In the genomic region with DNA sequence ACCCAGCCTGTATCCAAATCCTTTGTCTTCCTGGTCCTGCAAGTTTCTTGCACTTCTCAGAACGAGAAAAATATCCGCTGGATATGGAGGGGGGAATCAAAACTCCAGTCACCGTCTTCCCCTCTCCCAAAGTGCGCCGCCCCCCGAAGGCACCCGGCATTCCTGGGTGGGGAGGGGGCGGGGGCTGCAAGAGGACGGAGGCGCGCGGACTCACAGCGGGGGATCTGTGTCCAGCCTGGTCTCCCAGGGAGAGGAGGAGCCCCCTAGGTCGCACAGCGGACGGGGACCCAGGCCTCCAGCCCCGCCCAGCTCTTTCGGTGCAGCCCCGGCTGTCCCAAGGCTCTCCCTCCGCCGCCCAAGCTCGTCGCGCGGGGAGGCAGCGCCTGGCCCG, we compare ENCODE assay signal across 8 cellular contexts. TPM values are rescaled to one million over a fixed set of nuclear protein-coding genes. Genes with fewer than 3 reads are reported as not detected.
A peak's percentile ranks its signal among the peaks of the same experiment; 100 is the strongest.
DNase-seq lines count a peak whose midpoint lies in the region; ATAC-seq and TF ChIP-seq lines count a peak whose summit lies in the region.

No MANE protein-coding gene starts in this region.

- intact Hi-C loops in CD4-positive, alpha-beta T cell (cut with DNase I, micrococcal nuclease): loop anchor here (1.0 to 10.0 kb wide), 7 partner anchors 27 to 474 kb away; partner anchors contain the start of genes EMSY (in 1 of the 2), GVQW3 (in 1 of the 2) and THAP12 (in 1 of the 2)

- peak overlapping the region; percentile 44 for H3K9ac ChIP-seq in Loucy (ENCODE audit: low read depth, low read length, poor library complexity, severe bottlenecking)

- CTCF ChIA-PET in CD4-positive, alpha-beta T cell (lab: Charles Lee): interaction anchor here (0.6 to 5.1 kb wide), 21 partner anchors 10 to 396 kb away, joined by 3 to 86 read pairs (median 3); no protein-coding TSS in a partner anchor
- CTCF ChIA-PET in RWPE1 (lab: Yijun Ruan, JAX): interaction anchor here (0.6 to 5.3 kb wide), 20 partner anchors 10 to 821 kb away, joined by 3 to 87 read pairs (median 6); no protein-coding TSS in a partner anchor

- no peaks in the 10 kb centered on the region for H3K9me2 ChIP-seq in Loucy (replicated peaks; ENCODE audit: low read depth, low read length)

- H3K27ac ChIP-seq in CD4-positive, alpha-beta T cell (ENCODE audit: low read depth, low read length): no peak overlapping the region
- H3K27ac ChIP-seq in ectodermal cell (ENCODE audit: insufficient read depth, low read depth, low read length, poor library complexity, severe bottlenecking) (no peak overlapping the region), RWPE1 (no peak overlapping the region; the same call in 1 of the 2 replicates)

- H4K20me1 ChIP-seq in Loucy (ENCODE audit: insufficient read depth, low read length, poor library complexity, severe bottlenecking): no peaks in the 10 kb centered on the region

- H3K36me3 ChIP-seq in Loucy (ENCODE audit: insufficient read depth, low read length) (no peaks in the 10 kb centered on the region), ectodermal cell (ENCODE audit: control insufficient read depth, insufficient read depth, low read length) (no peaks in the 10 kb centered on the region), neuron (ENCODE audit: insufficient read depth, low read length) (no peaks in the 10 kb centered on the region)

- DNase-seq in CD4-positive, alpha-beta T cell: no peak
- no peak for DNase-seq in activated CD4-positive, CD25-positive, alpha-beta regulatory T cell (lab: John Stamatoyannopoulos, UW)
- no peak for DNase-seq in RWPE1 (ENCODE audit: low spot score)
- no peak for DNase-seq in stimulated activated CD4-positive, alpha-beta T cell treated with anti-CD3 and anti-CD28 coated beads, Interleukin-12 subunit alpha, Interleukin-12 subunit beta, amount 100 ng/mL, for 4 hours

- H3K27ac Mint-ChIP-seq in CD4-positive, alpha-beta T cell: no peak overlapping the region

- H3K4me1 ChIP-seq in Loucy (ENCODE audit: insufficient read depth, low read length, poor library complexity, severe bottlenecking) (peaks cover 20% of the 10 kb centered on the region), ectodermal cell (ENCODE audit: control insufficient read depth, insufficient read depth, low read length) (peaks cover 30% of the 10 kb centered on the region), neuron (ENCODE audit: insufficient read depth, low read length) (peaks cover 44% of the 10 kb centered on the region)

- H3K9me3 ChIP-seq in CD4-positive, alpha-beta T cell (ENCODE audit: control insufficient read depth, low read length): no peaks in the 10 kb centered on the region
- H3K9me3 ChIP-seq in Loucy (ENCODE audit: insufficient read depth, low read depth, low read length) (no peaks in the 10 kb centered on the region), ectodermal cell (ENCODE audit: control insufficient read depth, low read length) (no peaks in the 10 kb centered on the region), neuron (ENCODE audit: low read length) (peaks cover 2% of the 10 kb centered on the region)

- H3K9me3 Mint-ChIP-seq in CD4-positive, alpha-beta T cell: no peaks in the 10 kb centered on the region

- H3K4me1 Mint-ChIP-seq in CD4-positive, alpha-beta T cell (ENCODE audit: low read depth): peaks cover 21% of the 10 kb centered on the region

- POLR2A ChIA-PET in CD4-positive, alpha-beta T cell (lab: Charles Lee): interaction anchor here (1.2 to 4.6 kb wide), 5 partner anchors 24 to 115 kb away, joined by 3 to 52 read pairs (median 7); no protein-coding TSS in a partner anchor
- POLR2A ChIA-PET in RWPE1 (lab: Yijun Ruan, JAX; ENCODE audit: low non-redundant PET): no interaction called here

- H3K36me3 Mint-ChIP-seq in CD4-positive, alpha-beta T cell (ENCODE audit: low read depth): no peaks in the 10 kb centered on the region

- no peaks in the 10 kb centered on the region for H3F3A ChIP-seq in Loucy (ENCODE audit: low read depth)

- H2AFZ ChIP-seq in Loucy (ENCODE audit: low read length) (peak overlapping the region; percentile 65; the same call in 1 of the 2 replicates), neuron (ENCODE audit: low read depth, low read length) (peak overlapping the region; percentile 82)

- H3K79me2 ChIP-seq in Loucy (ENCODE audit: insufficient read depth, low read length): no peaks in the 10 kb centered on the region

- ATAC-seq in CD4-positive, alpha-beta T cell (ENCODE audit: poor library complexity): no peak
- no peak for ATAC-seq in GM19452 (IDR thresholded peaks at IDR 0.05; ENCODE audit: unreplicated experiment)

- peaks cover 75% of the 10 kb centered on the region for H3K27me3 ChIP-seq in CD4-positive, alpha-beta T cell (ENCODE audit: control insufficient read depth, insufficient read depth, low read length)
- H3K27me3 ChIP-seq in Loucy (ENCODE audit: insufficient read depth, low read length, poor library complexity, severe bottlenecking): no peaks in the 10 kb centered on the region
- peaks cover 100% of the 10 kb centered on the region for H3K27me3 ChIP-seq in ectodermal cell (ENCODE audit: control insufficient read depth, insufficient read depth, low read length, poor library complexity, severe bottlenecking)
- peaks cover 75% of the 10 kb centered on the region for H3K27me3 ChIP-seq in neuron (ENCODE audit: insufficient read depth, low read length)

- peak overlapping the region; percentile 86 for H3K4me3 Mint-ChIP-seq in CD4-positive, alpha-beta T cell

- H3K27me3 Mint-ChIP-seq in CD4-positive, alpha-beta T cell: peaks cover 62% of the 10 kb centered on the region

- H3K4me3 ChIP-seq in Loucy (ENCODE audit: low read length, poor library complexity, severe bottlenecking): peak overlapping the region; percentile 71
- H3K4me3 ChIP-seq in ectodermal cell (ENCODE audit: insufficient read depth, low read depth, low read length): peak overlapping the region; percentile 39
- peak overlapping the region; percentile 46 for H3K4me3 ChIP-seq in neuron (ENCODE audit: low read length)

- WGBS in ectodermal cell, 2 experiments: 0 to 1% methylated on average over 27 of the region's 27 CpGs

- no peak for TF ChIP-seq CTCF in CD4-positive, alpha-beta T cell (IDR thresholded peaks at IDR 0.05)
- no peak for TF ChIP-seq CTCF in Loucy (conservative IDR thresholded peaks at IDR 0.05; ENCODE audit: low read length)
- TF ChIP-seq CTCF in RWPE1 (conservative IDR thresholded peaks at IDR 0.05; ENCODE audit: low read depth): no peak

- H3K4me2 ChIP-seq in Loucy (ENCODE audit: low read depth, low read length, poor library complexity, severe bottlenecking): peak overlapping the region; percentile 84

RNA-seq across cellular contexts. Expression of gene WNT11, which starts 2.1 kb away (rescaled TPM):
- total RNA-seq in CD4-positive, alpha-beta T cell: 1 to 10 TPM in 1 of 2 experiments, under 1 TPM in 1; 0.30 to 1.2 TPM
- 0.33 TPM for polyA plus RNA-seq in ectodermal cell (2013, experiment 1 of 4)
- 0.44 TPM for polyA plus RNA-seq in ectodermal cell (2013, experiment 2 of 4)
- 0.91 TPM for polyA plus RNA-seq in ectodermal cell (2013, experiment 3 of 4)
- polyA plus RNA-seq in ectodermal cell (2013, experiment 4 of 4): 0.77 TPM
